Comparison of ENCODE assay signal across 11 cellular contexts in the genomic region with DNA sequence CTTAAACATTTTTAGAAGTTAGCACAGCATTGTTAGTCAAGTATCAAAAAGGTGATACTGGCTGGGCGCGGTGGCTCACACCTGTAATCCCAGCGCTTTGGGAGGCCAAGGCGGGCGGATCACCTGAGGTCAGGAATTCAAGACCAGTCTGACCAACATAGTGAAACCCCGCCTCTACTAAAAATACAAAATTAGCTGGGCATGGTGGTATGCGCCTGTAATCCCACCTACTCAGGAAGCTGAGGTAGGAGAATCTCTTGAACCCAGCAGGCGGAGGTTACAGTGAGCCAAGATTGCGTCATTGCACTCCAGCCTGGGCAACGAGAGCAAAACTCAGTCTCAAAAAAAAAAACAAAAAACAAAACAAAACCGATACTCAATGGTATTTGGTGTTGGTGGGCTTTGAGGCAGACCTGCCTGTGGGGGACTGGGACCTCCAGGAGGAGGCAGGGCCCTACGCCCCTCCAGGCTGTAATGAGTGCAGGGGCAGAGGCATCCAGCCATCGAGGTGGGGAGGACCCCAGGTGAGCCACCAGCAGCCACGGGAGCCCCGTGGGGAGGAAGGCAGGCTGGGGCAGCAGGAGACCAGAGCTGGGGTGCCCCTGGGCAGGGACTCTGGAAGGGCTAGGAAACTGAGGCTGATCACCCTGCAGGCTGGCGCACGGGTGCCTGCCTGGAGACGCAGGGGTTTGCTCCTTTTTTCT.
A peak's percentile ranks its signal among the peaks of the same experiment; 100 is the strongest.
DNase-seq lines count a peak whose midpoint lies in the region; ATAC-seq and TF ChIP-seq lines count a peak whose summit lies in the region.
"Had no signal": no experiment of that assay in that cellular context is flagged by ENCODE, and none has a peak within 500 bp of the region (broad histone marks: within the 10 kb centered on the region; RNA-seq: fewer than 3 reads in every experiment).

No MANE protein-coding gene starts in this region.

- DNase-seq in heart left ventricle (no peak), Right ventricle myocardium inferior (ENCODE audit: missing footprints) (no peak), MCF 10A (ENCODE audit: unreplicated experiment) (no peak), mesenchymal stem cell (no peak), aorta (no peak), NCI-H1694 (lab: John Stamatoyannopoulos, UW) (no peak), iPS-NIHi11 (ENCODE audit: low spot score) (no peak)

- no peaks in the 10 kb centered on the region for H3K9me3 Mint-ChIP-seq in MCF 10A (ENCODE audit: unreplicated experiment)

- H3K36me3 ChIP-seq in heart left ventricle (no peaks in the 10 kb centered on the region), mesenchymal stem cell (ENCODE audit: control insufficient read depth in 1 of 2, insufficient read depth in 2 of 2, low read depth in 1 of 2, low read length in 2 of 2) (peaks cover 0 to 2% of the 10 kb centered on the region in 2 experiments), aorta (ENCODE audit: control insufficient read depth in 1 of 2, insufficient read depth in 2 of 2, low read length in 1 of 2) (no peaks in the 10 kb centered on the region)
- H3K36me3 ChIP-seq: MG63, tibial nerve had no signal

- POLR2A ChIA-PET in MCF 10A (lab: Yijun Ruan, JAX), result interaction anchor here (0.8 to 1.9 kb wide), 6 partner anchors 9 to 96 kb away, joined by 3 to 9 read pairs (median 4); no protein-coding TSS in a partner anchor

- H3K4me3 Mint-ChIP-seq in MCF 10A (ENCODE audit: unreplicated experiment), result no peak overlapping the region

- peak overlapping the region; percentile 62 to 86 for H3K4ac ChIP-seq in mesenchymal stem cell (ENCODE audit: low read depth in 1 of 2, low read length in 2 of 2)

- H3K4me3 ChIP-seq in heart left ventricle, result no peak overlapping the region
- peak overlapping the region in 1 of 2 experiments; percentile 28 for H3K4me3 ChIP-seq in mesenchymal stem cell (ENCODE audit: insufficient read depth in 1 of 2, low read depth in 1 of 2, low read length in 2 of 2)
- H3K4me3 ChIP-seq in aorta (ENCODE audit: low read length in 2 of 2), result no peak overlapping the region
- H3K4me3 ChIP-seq: MG63, tibial nerve had no signal

- H3K27me3 Mint-ChIP-seq in MCF 10A (ENCODE audit: insufficient read depth, unreplicated experiment), result no peaks in the 10 kb centered on the region

- H3K18ac ChIP-seq in mesenchymal stem cell (ENCODE audit: low read depth in 1 of 2, low read length in 2 of 2), result peak overlapping the region; percentile 82 to 99

- H2BK12ac ChIP-seq in mesenchymal stem cell (ENCODE audit: low read length in 2 of 2), result peak overlapping the region; percentile 44 to 99

- intact Hi-C loops in heart left ventricle (cut with DNase I), result no loop called here
- intact Hi-C loops in Right ventricle myocardium inferior (cut with DNase I), result loop anchor here (10.0 kb wide), 1 partner anchor 92 kb away; no protein-coding TSS in a partner anchor
- intact Hi-C loops in MCF 10A (cut with micrococcal nuclease), result loop anchor here (1.0 kb wide), 2 partner anchors 18 to 96 kb away; no protein-coding TSS in a partner anchor
- intact Hi-C loops in aorta (cut with DNase I), result no loop called here

- H3K4me1 Mint-ChIP-seq in MCF 10A (ENCODE audit: insufficient read depth, unreplicated experiment), result peaks cover 24% of the 10 kb centered on the region

- H3K4me1 ChIP-seq in heart left ventricle (peaks cover 0 to 83% (median 32%) of the 10 kb centered on the region in 12 donors), mesenchymal stem cell (ENCODE audit: control insufficient read depth, insufficient read depth, low read depth, low read length) (peaks cover 35% of the 10 kb centered on the region), aorta (ENCODE audit: control insufficient read depth in 1 of 2, insufficient read depth in 2 of 2, low read length in 2 of 2) (peaks cover 0 to 4% of the 10 kb centered on the region in 2 donors)

- peak overlapping the region; percentile 92 for H2BK15ac ChIP-seq in mesenchymal stem cell (ENCODE audit: low read depth, poor library complexity, severe bottlenecking)

- peak overlapping the region; percentile 98 for H2AK5ac ChIP-seq in mesenchymal stem cell (ENCODE audit: low read length, severe bottlenecking)

- CTCF ChIA-PET in MCF 10A (lab: Yijun Ruan, JAX), result interaction anchor here (0.6 to 2.1 kb wide), 10 partner anchors 9 to 239 kb away, joined by 3 to 10 read pairs (median 3); no protein-coding TSS in a partner anchor

- H3K27me3 ChIP-seq in heart left ventricle (no peaks in the 10 kb centered on the region), mesenchymal stem cell (ENCODE audit: control insufficient read depth in 1 of 2, insufficient read depth in 1 of 2, low read length in 2 of 2) (peaks cover 0 to 3% of the 10 kb centered on the region in 2 experiments), aorta (ENCODE audit: control insufficient read depth in 1 of 2, insufficient read depth in 2 of 2, low read length in 1 of 2) (no peaks in the 10 kb centered on the region)
- H3K27me3 ChIP-seq: MG63, tibial nerve had no signal

- peak overlapping the region; percentile 58 for H2BK5ac ChIP-seq in mesenchymal stem cell (ENCODE audit: low read depth, low read length, poor library complexity, severe bottlenecking)

- WGBS in heart left ventricle, 4 donors, result 74 to 80% (median 77%) methylated on average over 15 to 18 of the region's 18 CpGs
- WGBS in mesenchymal stem cell, result 83% methylated on average over 17 of the region's 18 CpGs
- WGBS in aorta, 2 donors, result 79 to 80% methylated on average over 18 of the region's 18 CpGs

- peak overlapping the region; percentile 80 for H3K9ac ChIP-seq in mesenchymal stem cell (ENCODE audit: low read length)

- H2BK120ac ChIP-seq in mesenchymal stem cell (ENCODE audit: low read depth, low read length), result peak overlapping the region; percentile 56

- TF ChIP-seq POLR2A in heart left ventricle (IDR thresholded peaks at IDR 0.05), result no peak

- H4K8ac ChIP-seq in mesenchymal stem cell (ENCODE audit: low read length), result peak overlapping the region; percentile 95

- peak overlapping the region; percentile 43 for H3K27ac Mint-ChIP-seq in MCF 10A (ENCODE audit: low read depth, unreplicated experiment)

- peak overlapping the region; percentile 20 for H3K4me2 ChIP-seq in mesenchymal stem cell (ENCODE audit: low read length, poor library complexity, severe bottlenecking)

- H3K79me1 ChIP-seq in mesenchymal stem cell (replicated peaks; ENCODE audit: low read length, poor library complexity, severe bottlenecking), result no peaks in the 10 kb centered on the region

- H3K27ac ChIP-seq in heart left ventricle (peak overlapping the region in 10 of 12 donors; percentile 24 to 97 (median 59)), mesenchymal stem cell (ENCODE audit: low read length, poor library complexity, severe bottlenecking) (peak overlapping the region; percentile 72), aorta (ENCODE audit: low read depth in 1 of 2, low read length in 2 of 2) (no peak overlapping the region)
- H3K27ac ChIP-seq: HL-60 had no signal

- H3K14ac ChIP-seq in mesenchymal stem cell (ENCODE audit: low read length in 2 of 2), result peak overlapping the region in 1 of 2 experiments; percentile 97

- peak overlapping the region in 1 of 2 experiments; percentile 26 for H3K23ac ChIP-seq in mesenchymal stem cell (ENCODE audit: low read length in 2 of 2)

- H3K36me3 Mint-ChIP-seq in MCF 10A (ENCODE audit: insufficient read depth, unreplicated experiment), result no peaks in the 10 kb centered on the region

- BruUV-seq in MCF 10A (replicated peaks; lab: Mats Ljungman, UMichigan), result no TSS peak

- no peak overlapping the region for H2AFZ ChIP-seq in mesenchymal stem cell (ENCODE audit: low read depth, low read length)

- no peak for ATAC-seq in heart left ventricle
- no peak for ATAC-seq in Right ventricle myocardium inferior
- ATAC-seq in aorta (ENCODE audit: low FRiP score), result peak; percentile 17
- no peak for ATAC-seq in HG02623 (IDR thresholded peaks at IDR 0.05; ENCODE audit: unreplicated experiment)

- TF ChIP-seq CTCF in heart left ventricle (IDR thresholded peaks at IDR 0.05) (no peak), MCF 10A (IDR thresholded peaks at IDR 0.05; ENCODE audit: unreplicated experiment) (no peak)

- H3K9me3 ChIP-seq in heart left ventricle (no peaks in the 10 kb centered on the region), mesenchymal stem cell (ENCODE audit: control insufficient read depth, low read length) (no peaks in the 10 kb centered on the region), aorta (ENCODE audit: control insufficient read depth, low read length) (no peaks in the 10 kb centered on the region)
- H3K9me3 ChIP-seq: MG63, tibial nerve had no signal

- H4K91ac ChIP-seq in mesenchymal stem cell (ENCODE audit: low read length), result peak overlapping the region; percentile 96

Comparison
In these comparisons a context has a peak if more than half of its experiments do, and no peak if none do; other contexts are left out.
1. intact Hi-C loops: an anchor here in Right ventricle myocardium inferior (10.0 kb wide) and MCF 10A (1.0 kb wide); none called in heart left ventricle and aorta.
2. H3K27ac ChIP-seq: peak in heart left ventricle (10 of 12) and mesenchymal stem cell (single experiment); none in aorta (0 of 2).